Comparison of ENCODE assay signal across 2 cellular contexts in the genomic region with DNA sequence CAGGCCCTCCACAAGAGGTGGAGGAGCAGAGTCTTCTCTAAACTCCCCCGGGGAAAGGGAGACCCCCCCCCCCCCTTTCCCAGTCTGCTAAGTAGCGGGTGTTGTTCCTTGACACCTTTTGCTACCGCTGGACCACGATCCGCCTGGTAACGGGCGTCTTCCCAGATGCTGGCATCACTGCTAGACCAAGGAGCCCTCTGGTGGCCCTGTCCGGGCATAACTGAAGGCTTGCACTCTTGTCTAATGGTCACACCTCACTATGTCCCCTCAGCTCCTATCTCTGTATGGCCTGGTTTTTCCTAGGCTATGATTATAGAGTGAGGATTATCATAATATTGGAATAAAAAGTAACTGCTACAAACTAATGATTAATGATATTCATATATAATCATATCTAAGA. TPM values are rescaled to one million over a fixed set of nuclear protein-coding genes. Genes with fewer than 3 reads are reported as not detected.
"Had no signal": no experiment of that assay in that cellular context is flagged by ENCODE, and none has a peak within 500 bp of the region (broad histone marks: within the 10 kb centered on the region; RNA-seq: fewer than 3 reads in every experiment).

No MANE protein-coding gene starts in this region.

RNA-seq across cellular contexts. Expression of gene SGSM1, which starts 31.5 kb away (rescaled TPM):
- total RNA-seq: myocyte, osteocyte had no signal
